Comparison of ENCODE assay signal across 8 cellular contexts in the genomic region with DNA sequence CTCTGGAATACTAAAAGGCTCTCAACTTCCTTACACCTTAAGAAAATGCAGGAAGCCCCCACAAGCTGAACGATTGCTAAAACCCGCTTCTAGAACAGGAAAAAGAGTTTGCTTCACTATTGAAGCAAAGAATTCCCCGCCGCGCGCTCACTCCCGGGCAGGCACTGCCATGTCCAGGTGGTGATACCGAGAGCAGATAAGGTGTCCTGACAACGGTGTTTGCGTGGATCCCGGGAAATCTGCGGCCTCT. TPM values are rescaled to one million over a fixed set of nuclear protein-coding genes. Genes with fewer than 3 reads are reported as not detected.
A peak's percentile ranks its signal among the peaks of the same experiment; 100 is the strongest.
DNase-seq lines count a peak whose midpoint lies in the region; ATAC-seq and TF ChIP-seq lines count a peak whose summit lies in the region.

No MANE protein-coding gene starts in this region.

- ATAC-seq in DND-41 (ENCODE audit: insufficient read depth, low read depth) (0 out of 3 replicates have a peak, but pooled peaks have one; percentile 1), HG02642 (IDR thresholded peaks at IDR 0.05; ENCODE audit: poor library complexity, unreplicated experiment) (peak; percentile 11), GM18858 (IDR thresholded peaks at IDR 0.05; ENCODE audit: unreplicated experiment) (no peak), GM21526 (IDR thresholded peaks at IDR 0.05; ENCODE audit: low FRiP score, unreplicated experiment) (no peak)
- ATAC-seq in activated CD8-positive, alpha-beta T cell treated with anti-CD3 and anti-CD28 coated beads for 36 hours = no peak

- peak overlapping the region; percentile 86 for H3K4me3 Mint-ChIP-seq in activated CD8-positive, alpha-beta T cell treated with anti-CD3 and anti-CD28 coated beads for 36 hours

- peaks cover 50% of the 10 kb centered on the region for H4K20me1 ChIP-seq in DND-41 (ENCODE audit: insufficient read depth, low read length)

- H3K9ac ChIP-seq in DND-41 (ENCODE audit: low read depth, low read length) (peak overlapping the region; percentile 96), rectal smooth muscle tissue (ENCODE audit: low read length) (no peak overlapping the region)

- H3K79me2 ChIP-seq in DND-41 (ENCODE audit: insufficient read depth, low read length) = peaks cover 63% of the 10 kb centered on the region

- POLR2A ChIA-PET in activated CD8-positive, alpha-beta T cell treated with anti-CD3 and anti-CD28 coated beads for 36 hours (lab: Charles Lee) = interaction anchor here (1.0 to 1.3 kb wide), 2 partner anchors 35 to 229 kb away, joined by 3 to 4 read pairs; no protein-coding TSS in a partner anchor

- H3K4me1 Mint-ChIP-seq in activated CD8-positive, alpha-beta T cell treated with anti-CD3 and anti-CD28 coated beads for 36 hours (ENCODE audit: low read depth) = peaks cover 23% of the 10 kb centered on the region

- no peak for TF ChIP-seq CTCF in DND-41 (IDR thresholded peaks at IDR 0.05; ENCODE audit: borderline replicate concordance, extremely low read depth, low read length, poor library complexity, severe bottlenecking)
- TF ChIP-seq CTCF in activated CD8-positive, alpha-beta T cell treated with anti-CD3 and anti-CD28 coated beads for 36 hours (IDR thresholded peaks at IDR 0.05) = no peak

- peak overlapping the region; percentile 34 for H3K27ac Mint-ChIP-seq in activated CD8-positive, alpha-beta T cell treated with anti-CD3 and anti-CD28 coated beads for 36 hours

- intact Hi-C loops in activated CD8-positive, alpha-beta T cell treated with anti-CD3 and anti-CD28 coated beads for 36 hours (cut with micrococcal nuclease) = loop anchor here (5.0 kb wide), 1 partner anchor 34 kb away; no protein-coding TSS in a partner anchor
- intact Hi-C loops in cardiac septum (cut with DNase I) = loop anchor here (5.0 kb wide), 1 partner anchor 44 kb away; no protein-coding TSS in a partner anchor

- H2AFZ ChIP-seq in DND-41 (ENCODE audit: low read depth, low read length) = peak overlapping the region; percentile 94

- H3K9me3 Mint-ChIP-seq in activated CD8-positive, alpha-beta T cell treated with anti-CD3 and anti-CD28 coated beads for 36 hours = no peaks in the 10 kb centered on the region

- H3K36me3 ChIP-seq in DND-41 (ENCODE audit: insufficient read depth, low read length) (no peaks in the 10 kb centered on the region; the same call in 1 of the 2 replicates), rectal smooth muscle tissue (ENCODE audit: control insufficient read depth, insufficient read depth, low read length) (no peaks in the 10 kb centered on the region)

- peak overlapping the region; percentile 84 for H3K4me2 ChIP-seq in DND-41 (ENCODE audit: insufficient read depth, low read length)

- DNase-seq in DND-41 = no peak
- DNase-seq in activated CD8-positive, alpha-beta T cell treated with anti-CD3 and anti-CD28 coated beads for 36 hours = peak; percentile 17
- peak; percentile 81 for DNase-seq in cardiac septum (ENCODE audit: low spot score)
- DNase-seq in occipital lobe (lab: John Stamatoyannopoulos, UW) = no peak

- CTCF ChIA-PET in activated CD8-positive, alpha-beta T cell treated with anti-CD3 and anti-CD28 coated beads for 36 hours (lab: Charles Lee) = interaction anchor here (0.9 to 6.3 kb wide), 6 partner anchors 11 to 222 kb away, joined by 3 to 52 read pairs (median 3); no protein-coding TSS in a partner anchor

- H3K4me1 ChIP-seq in DND-41 (ENCODE audit: insufficient read depth, low read length) = peaks cover 47% of the 10 kb centered on the region
- H3K4me1 ChIP-seq in rectal smooth muscle tissue (ENCODE audit: control insufficient read depth, insufficient read depth, low read length) = no peaks in the 10 kb centered on the region

- H3K27me3 ChIP-seq in DND-41 (ENCODE audit: insufficient read depth, low read length, poor library complexity) = no peaks in the 10 kb centered on the region
- H3K27me3 ChIP-seq in rectal smooth muscle tissue (ENCODE audit: control insufficient read depth, insufficient read depth, low read length) = no peaks in the 10 kb centered on the region

- H3K4me3 ChIP-seq in DND-41 (ENCODE audit: low read depth in 1 of 2, low read length in 2 of 2) (peak overlapping the region; percentile 89 to 91), rectal smooth muscle tissue (ENCODE audit: low read length) (peak overlapping the region; percentile 86)

- H3K9me3 ChIP-seq in DND-41 (ENCODE audit: insufficient read depth, low read length, severe bottlenecking) = no peaks in the 10 kb centered on the region

- peak overlapping the region; percentile 89 for H3K27ac ChIP-seq in DND-41 (ENCODE audit: low read length)
- no peak overlapping the region for H3K27ac ChIP-seq in rectal smooth muscle tissue (ENCODE audit: low read depth, low read length)

- no peaks in the 10 kb centered on the region for H3K36me3 Mint-ChIP-seq in activated CD8-positive, alpha-beta T cell treated with anti-CD3 and anti-CD28 coated beads for 36 hours (ENCODE audit: low read depth)

- H3K27me3 Mint-ChIP-seq in activated CD8-positive, alpha-beta T cell treated with anti-CD3 and anti-CD28 coated beads for 36 hours = peaks cover 11% of the 10 kb centered on the region

RNA-seq across cellular contexts. Expression of a gene that starts 1.1 kb away (rescaled TPM):
- 10 to 100 TPM; 19.7 to 22.1 TPM for total RNA-seq in activated CD8-positive, alpha-beta T cell treated with anti-CD3 and anti-CD28 coated beads for 36 hours
- total RNA-seq in cardiac septum = 90.5 TPM
- total RNA-seq in occipital lobe = 99.2 TPM

RNA-seq across cellular contexts. Expression of a gene that starts 22.0 kb away (rescaled TPM):
- total RNA-seq in activated CD8-positive, alpha-beta T cell treated with anti-CD3 and anti-CD28 coated beads for 36 hours = 1 to 10 TPM; 3.5 to 4.9 TPM
- 6.5 TPM for total RNA-seq in cardiac septum
- total RNA-seq in occipital lobe = 33.8 TPM

RNA-seq across cellular contexts. Expression of a gene that starts 58.4 kb away (rescaled TPM):
- 10 to 100 TPM; 23.2 to 24.6 TPM for total RNA-seq in activated CD8-positive, alpha-beta T cell treated with anti-CD3 and anti-CD28 coated beads for 36 hours
- total RNA-seq in cardiac septum (18.0 TPM), occipital lobe (62.5 TPM)

Comparison
In these comparisons a context has a peak if more than half of its experiments do, and no peak if none do; other contexts are left out.
1. ATAC-seq: peak in DND-41 (single experiment) and HG02642 (single experiment); none in activated CD8-positive, alpha-beta T cell treated with anti-CD3 and anti-CD28 coated beads for 36 hours (single experiment), GM18858 (single experiment) and GM21526 (single experiment).
2. DNase-seq: peak in activated CD8-positive, alpha-beta T cell treated with anti-CD3 and anti-CD28 coated beads for 36 hours (single experiment) and cardiac septum (single experiment); none in DND-41 (single experiment) and occipital lobe (single experiment).